Comparison of ENCODE assay signal across 8 cellular contexts in genomic region chr20:31260326-31260932, GRCh38. TPM values are rescaled to one million over a fixed set of nuclear protein-coding genes. Genes with fewer than 3 reads are reported as not detected.
DNase-seq lines count a peak whose midpoint lies in the region; ATAC-seq and TF ChIP-seq lines count a peak whose summit lies in the region.

No MANE protein-coding gene starts in this region.

- H3K9me3 Mint-ChIP-seq in activated T-cell treated with anti-CD3 and anti-CD28 coated beads, Interleukin-2, amount 50 U/mL, for 72 hours = peaks cover 11 to 12% of the 10 kb centered on the region in 2 donors

- H3K4ac ChIP-seq in neuronal stem cell (ENCODE audit: low read length) = no peak overlapping the region

- H3K27me3 ChIP-seq in left lung = no peaks in the 10 kb centered on the region
- H3K27me3 ChIP-seq in neuronal stem cell (ENCODE audit: control insufficient read depth in 3 of 3, insufficient read depth in 3 of 3, low read depth in 1 of 3, low read length in 3 of 3) = peaks cover 0 to 2% (median 0%) of the 10 kb centered on the region in 3 experiments

- no peak overlapping the region for H3K4me3 Mint-ChIP-seq in activated T-cell treated with anti-CD3 and anti-CD28 coated beads, Interleukin-2, amount 50 U/mL, for 72 hours

- H3K9me3 ChIP-seq in left lung = peaks cover 0 to 8% of the 10 kb centered on the region in 2 donors
- H3K9me3 ChIP-seq in neuronal stem cell (replicated peaks in 1 of 2; ENCODE audit: control insufficient read depth in 2 of 2, insufficient read depth in 1 of 2, low read depth in 1 of 2, low read length in 2 of 2) = peaks cover 0 to 37% of the 10 kb centered on the region in 2 donors

- peak; percentile 72 for DNase-seq in Kasumi-1 (lab: John Stamatoyannopoulos, UW)
- DNase-seq in SK-MEL-5 (ENCODE audit: low read depth, low spot score) = peak; percentile 72
- no peak for DNase-seq in left lung
- no peak for DNase-seq in putamen (ENCODE audit: low spot score)
- DNase-seq in activated T-cell treated with anti-CD3 and anti-CD28 coated beads, Interleukin-2, amount 50 U/mL, for 72 hours = no peak
- no peak for DNase-seq in neuronal stem cell (ENCODE audit: low spot score)

- no peak overlapping the region for H2AK5ac ChIP-seq in neuronal stem cell (ENCODE audit: low read depth, low read length)

- peak; percentile 56 for ATAC-seq in left lung
- no peak for ATAC-seq in GM21423 (IDR thresholded peaks at IDR 0.05; ENCODE audit: unreplicated experiment)
- no peak for ATAC-seq in activated T-cell treated with anti-CD3 and anti-CD28 coated beads, Interleukin-2, amount 50 U/mL, for 72 hours (replicated peaks in 1 of 2)

- no peak overlapping the region for H2BK5ac ChIP-seq in neuronal stem cell (ENCODE audit: low read length)

- H3K4me2 ChIP-seq in neuronal stem cell (ENCODE audit: insufficient read depth, low read length, poor library complexity, severe bottlenecking) = no peak overlapping the region

- no peaks in the 10 kb centered on the region for H3K27me3 Mint-ChIP-seq in activated T-cell treated with anti-CD3 and anti-CD28 coated beads, Interleukin-2, amount 50 U/mL, for 72 hours (ENCODE audit: low read depth)

- intact Hi-C loops in left lung (cut with DNase I) = no loop called here

- no peaks in the 10 kb centered on the region for H3K4me1 Mint-ChIP-seq in activated T-cell treated with anti-CD3 and anti-CD28 coated beads, Interleukin-2, amount 50 U/mL, for 72 hours (ENCODE audit: low read depth)

- H3K23ac ChIP-seq in neuronal stem cell (ENCODE audit: low read depth, low read length, poor library complexity) = no peak overlapping the region

- H3K14ac ChIP-seq in neuronal stem cell (ENCODE audit: low read length) = no peak overlapping the region

- no peaks in the 10 kb centered on the region for H3K36me3 ChIP-seq in left lung
- H3K36me3 ChIP-seq in neuronal stem cell (replicated peaks in 1 of 2; ENCODE audit: control insufficient read depth in 2 of 2, insufficient read depth in 2 of 2, low read length in 2 of 2) = no peaks in the 10 kb centered on the region

- no peaks in the 10 kb centered on the region for H3K79me1 ChIP-seq in neuronal stem cell (ENCODE audit: low read depth, low read length)

- H4K91ac ChIP-seq in neuronal stem cell (ENCODE audit: low read depth, low read length, poor library complexity) = no peak overlapping the region

- no peaks in the 10 kb centered on the region for H3K36me3 Mint-ChIP-seq in activated T-cell treated with anti-CD3 and anti-CD28 coated beads, Interleukin-2, amount 50 U/mL, for 72 hours (ENCODE audit: insufficient read depth in 2 of 2)

- no peak overlapping the region for H4K8ac ChIP-seq in neuronal stem cell (ENCODE audit: low read depth, low read length)

- no peak overlapping the region for H2AFZ ChIP-seq in neuronal stem cell (ENCODE audit: low read length)

- no peak overlapping the region for H3K9ac ChIP-seq in neuronal stem cell (ENCODE audit: low read depth, low read length, poor library complexity)

- H3K27ac Mint-ChIP-seq in activated T-cell treated with anti-CD3 and anti-CD28 coated beads, Interleukin-2, amount 50 U/mL, for 72 hours = no peak overlapping the region

- in situ Hi-C loops in SK-MEL-5 (cut with HindIII; ENCODE audit: low pct_unique_long_range_greater_than_20kb, low sequenced_read_pairs) = no loop called here

- H2BK12ac ChIP-seq in neuronal stem cell (ENCODE audit: low read length) = no peak overlapping the region

- H3K4me1 ChIP-seq in left lung (no peaks in the 10 kb centered on the region), neuronal stem cell (ENCODE audit: control insufficient read depth in 2 of 2, insufficient read depth in 1 of 2, low read depth in 1 of 2, low read length in 2 of 2) (no peaks in the 10 kb centered on the region)

- no peak overlapping the region for H3K18ac ChIP-seq in neuronal stem cell (ENCODE audit: low read length)

- H3K4me3 ChIP-seq in left lung = no peak overlapping the region
- H3K4me3 ChIP-seq in neuronal stem cell (ENCODE audit: low read length in 2 of 2) = no peak overlapping the region

- H2BK120ac ChIP-seq in neuronal stem cell (ENCODE audit: low read depth, low read length) = no peak overlapping the region

- H2BK15ac ChIP-seq in neuronal stem cell (ENCODE audit: low read length) = no peak overlapping the region

- TF ChIP-seq CTCF in GM12872 (IDR thresholded peaks at IDR 0.05; ENCODE audit: insufficient read depth, low read depth, low read length) (peak; percentile 68), left lung (IDR thresholded peaks at IDR 0.05) (peak in 1 of 2 donors; percentile 30)

- WGBS in neuronal stem cell (ENCODE audit: extremely low coverage in 2 of 2, insufficient read length in 2 of 2, insufficient replicate concordance in 1 of 2), 2 donors = no CpG with 5 or more reads among the region's 6 CpGs

- H3K27ac ChIP-seq in left lung (no peak overlapping the region), neuronal stem cell (replicated peaks; ENCODE audit: low read length) (no peak overlapping the region)

RNA-seq across cellular contexts. Expression of gene DEFB115, which starts 3.0 kb away (rescaled TPM):
- total RNA-seq in SK-MEL-5 (2014; rRNA removed; shearing (Covaris generic)) = not detected in 2 replicates
- not detected in 2 replicates for polyA plus RNA-seq in SK-MEL-5 (2015; cell fraction: cytosol; rRNA removed)
- not detected in 2 replicates for polyA plus RNA-seq in SK-MEL-5 (2015; cell fraction: nucleus; rRNA removed)
- not detected for total RNA-seq in left lung
- total RNA-seq in activated T-cell treated with anti-CD3 and anti-CD28 coated beads, Interleukin-2, amount 50 U/mL, for 72 hours = not detected
- not detected for polyA plus RNA-seq in neuronal stem cell (2013, experiment 1 of 2)
- polyA plus RNA-seq in neuronal stem cell (2013, experiment 2 of 2) = not detected

RNA-seq across cellular contexts. Expression of gene DEFB116, which starts 48.0 kb away (rescaled TPM):
- total RNA-seq in SK-MEL-5 (2014; rRNA removed; shearing (Covaris generic)) = not detected in 2 replicates
- not detected in 2 replicates for polyA plus RNA-seq in SK-MEL-5 (2015; cell fraction: cytosol; rRNA removed)
- not detected in 2 replicates for polyA plus RNA-seq in SK-MEL-5 (2015; cell fraction: nucleus; rRNA removed)
- not detected for total RNA-seq in left lung
- total RNA-seq in activated T-cell treated with anti-CD3 and anti-CD28 coated beads, Interleukin-2, amount 50 U/mL, for 72 hours = not detected
- polyA plus RNA-seq in neuronal stem cell (2013, experiment 1 of 2) = not detected
- polyA plus RNA-seq in neuronal stem cell (2013, experiment 2 of 2) = not detected

Comparison
In these comparisons a context has a peak if more than half of its experiments do, and no peak if none do; other contexts are left out.
1. DNase-seq: peak in Kasumi-1 (2 of 2) and SK-MEL-5 (single experiment); none in left lung (0 of 2), putamen (single experiment), activated T-cell treated with anti-CD3 and anti-CD28 coated beads, Interleukin-2, amount 50 U/mL, for 72 hours (0 of 2) and neuronal stem cell (single experiment).